In the genomic region with DNA sequence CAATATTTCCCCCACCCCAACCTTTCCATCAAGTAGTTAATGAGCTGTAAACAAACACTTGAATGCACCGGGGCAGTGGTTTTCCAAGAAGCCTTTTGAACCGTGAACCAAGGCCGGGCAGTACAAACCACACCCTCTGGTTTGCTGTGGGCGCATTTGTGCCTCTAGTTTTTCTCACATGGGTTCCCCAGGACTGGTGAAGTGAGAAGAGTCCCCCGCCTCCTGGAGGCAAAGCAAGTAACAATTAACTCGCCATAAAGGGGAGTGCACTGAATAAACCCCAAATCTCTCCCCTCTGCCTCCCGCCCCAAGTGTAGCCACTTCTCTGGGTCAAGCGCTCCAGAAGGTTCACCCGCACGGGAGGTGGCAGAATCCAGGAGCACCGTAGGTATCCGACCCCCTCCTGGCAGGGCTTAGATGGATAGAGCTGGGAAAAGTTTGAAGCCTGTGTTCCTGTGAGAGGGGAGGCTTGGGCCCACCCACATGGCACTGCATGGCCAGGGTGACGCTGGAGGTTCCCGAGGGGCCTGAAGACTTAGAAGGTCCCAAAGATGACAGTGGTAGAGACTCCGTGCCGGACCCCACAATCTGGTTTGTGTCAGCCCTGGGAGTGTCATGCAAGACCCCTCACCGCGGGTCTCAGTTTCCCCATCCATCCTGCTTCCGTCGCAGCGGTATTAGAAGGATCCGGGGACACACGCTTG, we compare ENCODE assay signal across 13 cellular contexts.
DNase-seq lines count a peak whose midpoint lies in the region; ATAC-seq and TF ChIP-seq lines count a peak whose summit lies in the region.
"Had no signal": no experiment of that assay in that cellular context is flagged by ENCODE, and none has a peak within 500 bp of the region (broad histone marks: within the 10 kb centered on the region; RNA-seq: fewer than 3 reads in every experiment).

No MANE protein-coding gene starts in this region.

- TF ChIP-seq CTCF in thoracic aorta (IDR thresholded peaks at IDR 0.05), result no peak

- no peak for DNase-seq in activated naive CD8-positive, alpha-beta T cell treated with anti-CD3 and anti-CD28 coated beads for 36 hours
- no peak for DNase-seq in SK-N-MC (ENCODE audit: low read depth, low spot score)
- DNase-seq in mesenteric fat pad (ENCODE audit: low spot score), result peak; percentile 85
- no peak for DNase-seq in thoracic aorta (ENCODE audit: low spot score)
- DNase-seq in COR-L47 (lab: John Stamatoyannopoulos, UW), result no peak
- no peak for DNase-seq in NCI-H82 treated with DMSO at 0.1 percent for 48 hours (lab: John Stamatoyannopoulos, UW; ENCODE audit: unreplicated experiment)
- DNase-seq: NCI-H2081 treated with DMSO at 0.1 percent for 48 hours had no signal

- H3K4me1 ChIP-seq in thoracic aorta (ENCODE audit: control insufficient read depth in 1 of 2, low read depth in 2 of 2), result peaks cover 0 to 5% of the 10 kb centered on the region in 2 donors
- H3K4me1 ChIP-seq: prostate gland had no signal

- H3K4me1 Mint-ChIP-seq in activated naive CD8-positive, alpha-beta T cell (ENCODE audit: low read depth), result peaks cover 3% of the 10 kb centered on the region
- H3K4me1 Mint-ChIP-seq in activated naive CD8-positive, alpha-beta T cell treated with anti-CD3 and anti-CD28 coated beads for 36 hours, result no peaks in the 10 kb centered on the region
- H3K4me1 Mint-ChIP-seq: activated naive CD8-positive, alpha-beta T cell treated with anti-CD3 and anti-CD28 coated beads, Interleukin-2, amount 50 U/mL, for 24 hours had no signal

- H3K27me3 ChIP-seq in thoracic aorta (replicated peaks; ENCODE audit: insufficient read depth), result no peaks in the 10 kb centered on the region

- ATAC-seq in thoracic aorta (ENCODE audit: insufficient number of reproducible peaks, low FRiP score, low read depth) (no peak), GM18867 (IDR thresholded peaks at IDR 0.05; ENCODE audit: unreplicated experiment) (no peak)

- H3K27ac ChIP-seq in SK-N-MC (no peak overlapping the region), thoracic aorta (no peak overlapping the region)
- H3K27ac ChIP-seq: left lung, prostate gland had no signal

- H3K9me3 ChIP-seq in SK-N-MC (ENCODE audit: low read depth, low read length), result no peaks in the 10 kb centered on the region
- no peaks in the 10 kb centered on the region for H3K9me3 ChIP-seq in thoracic aorta
- H3K9me3 ChIP-seq: left lung, prostate gland had no signal

- no peaks in the 10 kb centered on the region for H3K36me3 ChIP-seq in SK-N-MC (ENCODE audit: insufficient read depth, low read length)
- H3K36me3 ChIP-seq in thoracic aorta, result no peaks in the 10 kb centered on the region
- H3K36me3 ChIP-seq: left lung, prostate gland had no signal

- no peaks in the 10 kb centered on the region for H3K36me3 Mint-ChIP-seq in activated naive CD8-positive, alpha-beta T cell
- H3K36me3 Mint-ChIP-seq in activated naive CD8-positive, alpha-beta T cell treated with anti-CD3 and anti-CD28 coated beads for 36 hours, result no peaks in the 10 kb centered on the region

- no peaks in the 10 kb centered on the region for H3K27me3 Mint-ChIP-seq in activated naive CD8-positive, alpha-beta T cell
- H3K27me3 Mint-ChIP-seq in activated naive CD8-positive, alpha-beta T cell treated with anti-CD3 and anti-CD28 coated beads for 36 hours, result peaks cover 18% of the 10 kb centered on the region

- H3K9me3 Mint-ChIP-seq in activated naive CD8-positive, alpha-beta T cell (ENCODE audit: low read depth), result no peaks in the 10 kb centered on the region
- H3K9me3 Mint-ChIP-seq in activated naive CD8-positive, alpha-beta T cell treated with anti-CD3 and anti-CD28 coated beads for 36 hours, result no peaks in the 10 kb centered on the region
- H3K9me3 Mint-ChIP-seq: activated naive CD8-positive, alpha-beta T cell treated with anti-CD3 and anti-CD28 coated beads, Interleukin-2, amount 50 U/mL, for 24 hours; stimulated activated naive CD8-positive, alpha-beta T cell treated with anti-CD3 and anti-CD28 coated beads, Interleukin-15, Interleukin-2, amounts not matched to agents 100 ng/mL and 50 ng/mL, for 24 hours had no signal

- peak overlapping the region; percentile 47 for H3K4me3 Mint-ChIP-seq in activated naive CD8-positive, alpha-beta T cell
- H3K4me3 Mint-ChIP-seq in activated naive CD8-positive, alpha-beta T cell treated with anti-CD3 and anti-CD28 coated beads for 36 hours, result no peak overlapping the region
- H3K4me3 Mint-ChIP-seq: stimulated activated naive CD8-positive, alpha-beta T cell treated with anti-CD3 and anti-CD28 coated beads, Interleukin-15, Interleukin-2, amounts not matched to agents 100 ng/mL and 50 ng/mL, for 24 hours had no signal

- H3K4me3 ChIP-seq in SK-N-MC (peak overlapping the region; percentile 76), thoracic aorta (peak overlapping the region; percentile 65)
- H3K4me3 ChIP-seq: prostate gland had no signal

- peak overlapping the region; percentile 62 for H3K9ac ChIP-seq in SK-N-MC (ENCODE audit: insufficient read length)

- H3K27ac Mint-ChIP-seq in activated naive CD8-positive, alpha-beta T cell, result no peak overlapping the region
- H3K27ac Mint-ChIP-seq in activated naive CD8-positive, alpha-beta T cell treated with anti-CD3 and anti-CD28 coated beads for 36 hours, result no peak overlapping the region
- H3K27ac Mint-ChIP-seq: activated naive CD8-positive, alpha-beta T cell treated with anti-CD3 and anti-CD28 coated beads, Interleukin-2, amount 50 U/mL, for 24 hours; stimulated activated naive CD8-positive, alpha-beta T cell treated with anti-CD3 and anti-CD28 coated beads, Interleukin-15, Interleukin-2, amounts not matched to agents 100 ng/mL and 50 ng/mL, for 24 hours had no signal
